In the genomic region with DNA sequence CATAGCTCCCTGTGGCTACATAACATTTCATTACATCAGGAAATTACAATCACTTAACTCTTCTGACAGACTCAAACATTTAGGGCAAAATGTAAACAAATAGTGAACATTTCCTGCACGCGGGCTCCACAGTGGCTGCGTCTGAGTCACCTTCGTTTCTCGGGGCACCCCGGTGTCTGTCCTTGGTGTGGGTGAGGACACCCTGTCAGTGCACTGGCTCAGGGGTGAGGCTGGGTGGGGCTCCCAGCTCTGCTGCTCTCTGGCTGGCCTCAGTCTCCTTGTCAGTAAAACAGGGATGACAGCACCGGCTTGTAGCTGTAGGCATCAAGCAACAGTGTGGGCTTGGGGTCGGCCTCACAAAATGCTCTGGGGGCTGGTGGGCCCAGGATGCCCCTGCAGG, we compare ENCODE assay signal across 24 cellular contexts.
A peak's percentile ranks its signal among the peaks of the same experiment; 100 is the strongest.
DNase-seq lines count a peak whose midpoint lies in the region; ATAC-seq and TF ChIP-seq lines count a peak whose summit lies in the region.
"Had no signal": no experiment of that assay in that cellular context is flagged by ENCODE, and none has a peak within 500 bp of the region (broad histone marks: within the 10 kb centered on the region; RNA-seq: fewer than 3 reads in every experiment).

No MANE protein-coding gene starts in this region.

- TF ChIP-seq RAD21 in IMR-90 (IDR thresholded peaks at IDR 0.05; ENCODE audit: low read length): no peak

- H3K4me2 ChIP-seq in IMR-90 (ENCODE audit: low read depth, low read length): no peak overlapping the region
- H3K4me2 ChIP-seq: A549; BLaER1 treated with 17β-estradiol and CSF1 and Interleukin-3, amounts not matched to agents 10 nM and 100 nM; GM23338 had no signal

- H3K4me3 ChIP-seq in IMR-90 (ENCODE audit: insufficient read depth, low read depth, low read length): no peak overlapping the region
- H3K4me3 ChIP-seq in sigmoid colon: no peak overlapping the region
- H3K4me3 ChIP-seq: A549; BLaER1 treated with 17β-estradiol and CSF1 and Interleukin-3, amounts not matched to agents 10 nM and 100 nM; GM23338; HAP-1 had no signal

- H3K4me3 Mint-ChIP-seq in activated naive CD4-positive, alpha-beta T cell treated with anti-CD3 and anti-CD28 coated beads for 36 hours: no peak overlapping the region
- H3K4me3 Mint-ChIP-seq: CD14-positive monocyte; CD4-positive, alpha-beta memory T cell; GM23338; HFFc6 had no signal

- peak overlapping the region; percentile 23 for H2AFZ ChIP-seq in IMR-90 (replicated peaks; ENCODE audit: low read length, poor library complexity)
- H2AFZ ChIP-seq: GM23338 had no signal

- H2AK5ac ChIP-seq in IMR-90 (ENCODE audit: low read depth, low read length): no peak overlapping the region

- H3K27ac ChIP-seq in IMR-90 (ENCODE audit: insufficient read depth, low read length): no peak overlapping the region
- no peak overlapping the region for H3K27ac ChIP-seq in sigmoid colon
- H3K27ac ChIP-seq: A549; BLaER1 treated with 17β-estradiol and CSF1 and Interleukin-3, amounts not matched to agents 10 nM and 100 nM had no signal

- no peaks in the 10 kb centered on the region for H3K4me1 ChIP-seq in IMR-90 (ENCODE audit: control insufficient read depth, insufficient read depth, low read length)
- H3K4me1 ChIP-seq in sigmoid colon: no peaks in the 10 kb centered on the region
- H3K4me1 ChIP-seq: A549; BE2C; BLaER1 treated with 17β-estradiol and CSF1 and Interleukin-3, amounts not matched to agents 10 nM and 100 nM; HAP-1 had no signal

- TF ChIP-seq CTCF in IMR-90 (conservative IDR thresholded peaks at IDR 0.05; ENCODE audit: low read depth, low read length) (no peak), sigmoid colon (IDR thresholded peaks at IDR 0.05) (no peak)

- POLR2A ChIA-PET in IMR-90 (lab: Charles Lee; ENCODE audit: unreplicated experiment): interaction anchor here (0.6 kb wide), 1 partner anchor 851 kb away, joined by 4 read pairs; no protein-coding TSS in a partner anchor

- no peak for TF ChIP-seq POLR2A in IMR-90 (IDR thresholded peaks at IDR 0.05; ENCODE audit: low read depth, low read length)
- no peak for TF ChIP-seq POLR2A in sigmoid colon (IDR thresholded peaks at IDR 0.05)

- no peak overlapping the region for H2BK20ac ChIP-seq in IMR-90 (ENCODE audit: low read depth, low read length)

- H2AK9ac ChIP-seq in IMR-90 (replicated peaks; ENCODE audit: low read depth, low read length, poor library complexity): no peak overlapping the region

- no peak overlapping the region for H3K4ac ChIP-seq in IMR-90 (ENCODE audit: low read depth, low read length)

- H2BK120ac ChIP-seq in IMR-90 (ENCODE audit: low read depth, low read length): no peak overlapping the region

- H3K14ac ChIP-seq in IMR-90 (replicated peaks; ENCODE audit: low read depth, low read length): no peak overlapping the region

- H3K27me3 ChIP-seq in IMR-90 (ENCODE audit: control insufficient read depth, insufficient read depth, low read length): no peaks in the 10 kb centered on the region
- no peaks in the 10 kb centered on the region for H3K27me3 ChIP-seq in sigmoid colon
- H3K27me3 ChIP-seq: BE2C; BLaER1 treated with 17β-estradiol and CSF1 and Interleukin-3, amounts not matched to agents 10 nM and 100 nM had no signal

- BruUV-seq in IMR-90 (replicated peaks; lab: Mats Ljungman, UMichigan): no TSS peak

- in situ Hi-C loops in IMR-90 (cut with MboI; ENCODE audit: low sequenced_read_pairs): no loop called here

- no peak overlapping the region for H3K9ac ChIP-seq in IMR-90 (ENCODE audit: low read depth, low read length)
- H3K9ac ChIP-seq: BLaER1 treated with 17β-estradiol and CSF1 and Interleukin-3, amounts not matched to agents 10 nM and 100 nM had no signal

- no peak overlapping the region for H4K8ac ChIP-seq in IMR-90 (ENCODE audit: low read depth in 2 of 2, low read length in 2 of 2)

- H3K9me3 Mint-ChIP-seq in activated naive CD4-positive, alpha-beta T cell treated with anti-CD3 and anti-CD28 coated beads for 36 hours: peaks cover 6% of the 10 kb centered on the region

- H3K27ac Mint-ChIP-seq in activated naive CD4-positive, alpha-beta T cell treated with anti-CD3 and anti-CD28 coated beads for 36 hours: no peak overlapping the region
- H3K27ac Mint-ChIP-seq: CD14-positive monocyte; CD4-positive, alpha-beta memory T cell; GM23338; HFFc6 had no signal

- ATAC-seq in IMR-90 (ENCODE audit: low read depth) (no peak), HG03565 (IDR thresholded peaks at IDR 0.05; ENCODE audit: unreplicated experiment) (no peak), HG03159 (IDR thresholded peaks at IDR 0.05; ENCODE audit: unreplicated experiment) (no peak)
- ATAC-seq: A549, GM23338 had no signal

- H2BK15ac ChIP-seq in IMR-90 (ENCODE audit: low read depth, low read length): no peak overlapping the region

- no peak overlapping the region for H2BK5ac ChIP-seq in IMR-90 (ENCODE audit: low read depth, low read length, poor library complexity, severe bottlenecking)

- H3K23ac ChIP-seq in IMR-90 (ENCODE audit: low read depth, low read length): no peak overlapping the region

- no peaks in the 10 kb centered on the region for H3K36me3 Mint-ChIP-seq in activated naive CD4-positive, alpha-beta T cell treated with anti-CD3 and anti-CD28 coated beads for 36 hours (ENCODE audit: low read depth)
- H3K36me3 Mint-ChIP-seq: CD14-positive monocyte; CD4-positive, alpha-beta memory T cell had no signal

- H3K36me3 ChIP-seq in IMR-90 (ENCODE audit: control insufficient read depth, insufficient read depth, low read length) (no peaks in the 10 kb centered on the region), sigmoid colon (no peaks in the 10 kb centered on the region)
- H3K36me3 ChIP-seq: BE2C; BLaER1 treated with 17β-estradiol and CSF1 and Interleukin-3, amounts not matched to agents 10 nM and 100 nM; HAP-1 had no signal

- H3K79me1 ChIP-seq in IMR-90 (ENCODE audit: low read depth in 1 of 2, low read length in 2 of 2): no peaks in the 10 kb centered on the region

- H4K91ac ChIP-seq in IMR-90 (ENCODE audit: insufficient read depth, low read depth, low read length): no peak overlapping the region

- no peaks in the 10 kb centered on the region for H3K9me1 ChIP-seq in IMR-90 (ENCODE audit: insufficient read depth, low read length)

- H3K27me3 Mint-ChIP-seq in activated naive CD4-positive, alpha-beta T cell treated with anti-CD3 and anti-CD28 coated beads for 36 hours (ENCODE audit: low read depth): peaks cover 2% of the 10 kb centered on the region
- H3K27me3 Mint-ChIP-seq: CD4-positive, alpha-beta memory T cell had no signal

- H3K4me1 Mint-ChIP-seq in activated naive CD4-positive, alpha-beta T cell treated with anti-CD3 and anti-CD28 coated beads for 36 hours (ENCODE audit: low read depth): no peaks in the 10 kb centered on the region
- H3K4me1 Mint-ChIP-seq: CD14-positive monocyte; CD4-positive, alpha-beta memory T cell; GM23338 had no signal

- H3K9me3 ChIP-seq in IMR-90 (ENCODE audit: control insufficient read depth, insufficient read depth, low read length) (peaks cover 34% of the 10 kb centered on the region), sigmoid colon (no peaks in the 10 kb centered on the region)
- H3K9me3 ChIP-seq: A549, BE2C, HAP-1 had no signal

- H3K56ac ChIP-seq in IMR-90 (ENCODE audit: extremely low read depth, insufficient read depth, low read length): no peak overlapping the region

- no peaks in the 10 kb centered on the region for H4K20me1 ChIP-seq in IMR-90 (ENCODE audit: insufficient read depth, low read length)
- H4K20me1 ChIP-seq: BLaER1 treated with 17β-estradiol and CSF1 and Interleukin-3, amounts not matched to agents 10 nM and 100 nM had no signal

- dilution Hi-C loops in IMR-90 (cut with HindIII; ENCODE audit: low sequenced_read_pairs, unreplicated experiment): no loop called here

- WGBS in IMR-90 (ENCODE audit: extremely low coverage in 2 of 2, insufficient read length in 1 of 2), 2 experiments: 80% methylated on average over 1 of the region's 8 CpGs; no CpG with 5 or more reads in 1 of the 2 experiments
- 44 to 80% methylated on average over 8 of the region's 8 CpGs for WGBS in sigmoid colon, 2 donors

- H4K5ac ChIP-seq in IMR-90 (ENCODE audit: low read depth, low read length): no peak overlapping the region

- intact Hi-C loops in activated naive CD4-positive, alpha-beta T cell treated with anti-CD3 and anti-CD28 coated beads for 36 hours (cut with micrococcal nuclease): no loop called here
- intact Hi-C loops in IMR-90 (cut with micrococcal nuclease) (no loop called here), sigmoid colon (cut with DNase I) (no loop called here)

- no peak for TF ChIP-seq EP300 in sigmoid colon (IDR thresholded peaks at IDR 0.05)

- peak; percentile 30 for DNase-seq in activated naive CD4-positive, alpha-beta T cell treated with anti-CD3 and anti-CD28 coated beads for 36 hours
- DNase-seq in activated naive CD4-positive, alpha-beta T cell (lab: John Stamatoyannopoulos, UW): no peak
- DNase-seq in IMR-90 (no peak), mesenteric fat pad (ENCODE audit: low spot score) (peak; percentile 69), sigmoid colon (peak; percentile 54)
- no peak for DNase-seq in stimulated activated CD4-positive, alpha-beta T cell treated with anti-CD3 and anti-CD28 coated beads, Interleukin-2, amount 100 ng/mL, for 48 hours
- DNase-seq: 8988T; ACHN; AML-193; BE2C; Calu3; CD4-positive, alpha-beta memory T cell; COR-L47; DMS53; DMS79 treated with DMSO at 0.1 percent for 48 hours; GF-D8; HFFc6 had no signal

- CTCF ChIA-PET in activated naive CD4-positive, alpha-beta T cell treated with anti-CD3 and anti-CD28 coated beads for 36 hours (lab: Charles Lee): no interaction called here
- CTCF ChIA-PET in IMR-90 (lab: Yijun Ruan, JAX): no interaction called here

- H3K18ac ChIP-seq in IMR-90 (ENCODE audit: low read depth, low read length): no peak overlapping the region

TF ChIP-seq in IMR-90, 13 proteins besides CTCF, POLR2A, EP300 and RAD21:
- TF ChIP-seq, protein P1, sequence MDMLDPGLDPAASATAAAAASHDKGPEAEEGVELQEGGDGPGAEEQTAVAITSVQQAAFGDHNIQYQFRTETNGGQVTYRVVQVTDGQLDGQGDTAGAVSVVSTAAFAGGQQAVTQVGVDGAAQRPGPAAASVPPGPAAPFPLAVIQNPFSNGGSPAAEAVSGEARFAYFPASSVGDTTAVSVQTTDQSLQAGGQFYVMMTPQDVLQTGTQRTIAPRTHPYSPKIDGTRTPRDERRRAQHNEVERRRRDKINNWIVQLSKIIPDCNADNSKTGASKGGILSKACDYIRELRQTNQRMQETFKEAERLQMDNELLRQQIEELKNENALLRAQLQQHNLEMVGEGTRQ (IDR thresholded peaks at IDR 0.05; ENCODE audit: low read depth, low read length): no peak
- no peak for TF ChIP-seq MXI1 (IDR thresholded peaks at IDR 0.05; ENCODE audit: borderline replicate concordance, low read depth, low read length)

Comparison
In these comparisons a context has a peak if more than half of its experiments do, and no peak if none do; other contexts are left out.
1. DNase-seq: peak in activated naive CD4-positive, alpha-beta T cell treated with anti-CD3 and anti-CD28 coated beads for 36 hours (single experiment), mesenteric fat pad (single experiment) and sigmoid colon (single experiment); none in activated naive CD4-positive, alpha-beta T cell (0 of 4), IMR-90 (single experiment) and stimulated activated CD4-positive, alpha-beta T cell treated with anti-CD3 and anti-CD28 coated beads, Interleukin-2, amount 100 ng/mL, for 48 hours (0 of 2).